Comparison of ENCODE assay signal across 8 cellular contexts in genomic region chrX:101390664-101391525, GRCh38. TPM values are rescaled to one million over a fixed set of nuclear protein-coding genes. Genes with fewer than 3 reads are reported as not detected.
DNase-seq lines count a peak whose midpoint lies in the region; ATAC-seq, FAIRE-seq and TF ChIP-seq lines count a peak whose summit lies in the region.

TSS of gene RPL36A (plus strand) at chrX:101391011. CDS start at chrX:101391044, 33 bp downstream.

- H3K27me3 ChIP-seq in SK-N-SH (ENCODE audit: insufficient read depth) (peaks cover 3% of the 10 kb centered on the region; the same call in 1 of the 2 replicates), pancreas (no peaks in the 10 kb centered on the region), tibial artery (no peaks in the 10 kb centered on the region)

- TF ChIP-seq RAD21 in SK-N-SH (IDR thresholded peaks at IDR 0.05; ENCODE audit: low read length), result no peak; the same call in 1 of the 2 replicates

- DNase-seq in GM10248 (ENCODE audit: extremely low spot score) (peak; percentile 78), NCI-H1048 (lab: John Stamatoyannopoulos, UW) (peak; percentile 75), SK-N-SH (peak; percentile 83), Right ventricle myocardium inferior (ENCODE audit: missing footprints) (peak; percentile 94), pancreas (peak; percentile 77 to 91 (median 82)), tibial artery (peak; percentile 87 to 89)

- POLR2A ChIA-PET in GM10248 (lab: Yijun Ruan, JAX) (interaction anchor here (1.0 to 1.4 kb wide), 4 partner anchors 11 to 27 kb away, joined by 3 to 6 read pairs (median 4); partner anchors contain the start of genes GLA and HNRNPH2), SK-N-SH (lab: Yijun Ruan, JAX) (interaction anchor here (0.6 to 2.1 kb wide), 14 partner anchors 9 to 571 kb away, joined by 3 to 15 read pairs (median 4); partner anchors contain the start of genes CSTF2, GLA, HNRNPH2 and TIMM8A)

- ATAC-seq in HG02588 (IDR thresholded peaks at IDR 0.05; ENCODE audit: unreplicated experiment), result peak; percentile 79
- peak; percentile 99 for ATAC-seq in Right ventricle myocardium inferior
- peak; percentile 98 to 99 (median 98) for ATAC-seq in pancreas

- no peaks in the 10 kb centered on the region for H3K27me3 Mint-ChIP-seq in activated naive CD4-positive, alpha-beta T cell treated with anti-CD3 and anti-CD28 coated beads, Interleukin-2, amount 50 U/mL, for 24 hours

- H4K20me1 ChIP-seq in SK-N-SH (ENCODE audit: insufficient read depth), result peaks cover 5% of the 10 kb centered on the region

- H3K36me3 ChIP-seq in SK-N-SH (replicated peaks in 1 of 2; ENCODE audit: control insufficient read depth in 1 of 2, insufficient read depth in 2 of 2, low read length in 1 of 2), result peaks cover 33 to 35% of the 10 kb centered on the region in 2 experiments
- H3K36me3 ChIP-seq in pancreas, result no peaks in the 10 kb centered on the region
- H3K36me3 ChIP-seq in tibial artery, result no peaks in the 10 kb centered on the region

- H3F3A ChIP-seq in SK-N-SH (replicated peaks; ENCODE audit: insufficient read depth), result peaks cover 28% of the 10 kb centered on the region

- intact Hi-C loops in Right ventricle myocardium inferior (cut with DNase I) (no loop called here), pancreas (cut with DNase I) (no loop called here), tibial artery (cut with DNase I; ENCODE audit: low total_unique reads) (no loop called here)

- H3K79me2 ChIP-seq in SK-N-SH (ENCODE audit: insufficient read depth), result peaks cover 22% of the 10 kb centered on the region; the same call in 1 of the 2 replicates

- peaks cover 8 to 10% of the 10 kb centered on the region in 2 experiments; a peak in 3 of 4 replicates for H3K4me1 ChIP-seq in SK-N-SH (ENCODE audit: control insufficient read depth in 1 of 2, insufficient read depth in 2 of 2, low read depth in 1 of 2, low read length in 1 of 2)
- no peaks in the 10 kb centered on the region for H3K4me1 ChIP-seq in pancreas
- H3K4me1 ChIP-seq in tibial artery, result peaks cover 0 to 5% (median 0%) of the 10 kb centered on the region in 4 donors

- H3K4me2 ChIP-seq in SK-N-SH, result peak within 1 kb of the TSS; percentile 77

- no peaks in the 10 kb centered on the region for H3K9me3 Mint-ChIP-seq in activated naive CD4-positive, alpha-beta T cell treated with anti-CD3 and anti-CD28 coated beads, Interleukin-2, amount 50 U/mL, for 24 hours

- peak within 1 kb of the TSS; percentile 94 for H2AFZ ChIP-seq in SK-N-SH (ENCODE audit: low read depth)

- peak within 1 kb of the TSS; percentile 97 for H3K4me3 Mint-ChIP-seq in activated naive CD4-positive, alpha-beta T cell treated with anti-CD3 and anti-CD28 coated beads, Interleukin-2, amount 50 U/mL, for 24 hours

- H3K27ac ChIP-seq in SK-N-SH (ENCODE audit: low read depth in 2 of 2, low read length in 1 of 2), result peak within 1 kb of the TSS; percentile 65 to 85
- H3K27ac ChIP-seq in pancreas, result peak within 1 kb of the TSS; percentile 17 to 50 (median 21)
- peak within 1 kb of the TSS; percentile 72 to 79 for H3K27ac ChIP-seq in tibial artery

- TF ChIP-seq CTCF in GM10248 (IDR thresholded peaks at IDR 0.05; ENCODE audit: control extremely low read depth, extremely low read depth, low read depth, missing control alignments), result peak; percentile 63
- peak; percentile 89 for TF ChIP-seq CTCF in SK-N-SH (IDR thresholded peaks at IDR 0.05)
- peak; percentile 23 to 50 (median 38) for TF ChIP-seq CTCF in pancreas (IDR thresholded peaks at IDR 0.05)
- TF ChIP-seq CTCF in tibial artery (IDR thresholded peaks at IDR 0.05), result peak; percentile 48 to 70

- peak within 1 kb of the TSS; percentile 87 for H3K9ac ChIP-seq in SK-N-SH

- peak in 1 of 2 experiments; percentile 14; a peak in 1 of 4 replicates for TF ChIP-seq EP300 in SK-N-SH (IDR thresholded peaks at IDR 0.05; ENCODE audit: borderline replicate concordance in 1 of 2, low read depth in 1 of 2, low read length in 1 of 2)

- no peaks in the 10 kb centered on the region for H3K9me3 ChIP-seq in SK-N-SH
- no peaks in the 10 kb centered on the region for H3K9me3 ChIP-seq in pancreas
- H3K9me3 ChIP-seq in tibial artery, result no peaks in the 10 kb centered on the region

- WGBS in SK-N-SH (ENCODE audit: low lambda C conversion rate), result 2% methylated on average over 23 of the region's 47 CpGs
- whole genome bisulfite sequencing in pancreas, 2 donors, result 1 to 36% methylated on average over 47 of the region's 47 CpGs

- no peaks in the 10 kb centered on the region for H3K9me2 ChIP-seq in SK-N-SH

- H3K27ac Mint-ChIP-seq in activated naive CD4-positive, alpha-beta T cell treated with anti-CD3 and anti-CD28 coated beads, Interleukin-2, amount 50 U/mL, for 24 hours, result peak within 1 kb of the TSS; percentile 98

- H3K4me3 ChIP-seq in SK-N-SH (ENCODE audit: low read depth in 2 of 2, low read length in 1 of 2) (peak within 1 kb of the TSS; percentile 70 to 78), pancreas (peak within 1 kb of the TSS; percentile 16 to 49 (median 36)), tibial artery (peak within 1 kb of the TSS; percentile 53 to 56)

- no peak for FAIRE-seq in pancreas (lab: Jason Lieb, UNC)

- peaks cover 15% of the 10 kb centered on the region for H3K4me1 Mint-ChIP-seq in activated naive CD4-positive, alpha-beta T cell treated with anti-CD3 and anti-CD28 coated beads, Interleukin-2, amount 50 U/mL, for 24 hours

- H3K36me3 Mint-ChIP-seq in activated naive CD4-positive, alpha-beta T cell treated with anti-CD3 and anti-CD28 coated beads, Interleukin-2, amount 50 U/mL, for 24 hours, result peaks cover 23% of the 10 kb centered on the region

- CTCF ChIA-PET in GM10248 (lab: Yijun Ruan, JAX), result interaction anchor here (0.7 to 2.5 kb wide), 10 partner anchors 10 to 41 kb away, joined by 3 to 18 read pairs (median 4); partner anchors contain the start of genes GLA and HNRNPH2
- CTCF ChIA-PET in SK-N-SH (lab: Yijun Ruan, JAX), result interaction anchor here (0.6 to 2.7 kb wide), 18 partner anchors 9 to 64 kb away, joined by 3 to 18 read pairs (median 4); partner anchors contain the start of gene TIMM8A

TF ChIP-seq in SK-N-SH, 30 proteins besides CTCF, POLR2A, EP300 and RAD21 (continues in another document):
- peak; percentile 57; the same call in 1 of the 2 replicates for TF ChIP-seq YY1 (IDR thresholded peaks at IDR 0.05; ENCODE audit: low read depth)
- TF ChIP-seq ELF1 (IDR thresholded peaks at IDR 0.05), result peak; percentile 92
- TF ChIP-seq FOXJ3 (CRISPR knock-in tag; IDR thresholded peaks at IDR 0.05), result no peak
- TF ChIP-seq, protein P1, sequence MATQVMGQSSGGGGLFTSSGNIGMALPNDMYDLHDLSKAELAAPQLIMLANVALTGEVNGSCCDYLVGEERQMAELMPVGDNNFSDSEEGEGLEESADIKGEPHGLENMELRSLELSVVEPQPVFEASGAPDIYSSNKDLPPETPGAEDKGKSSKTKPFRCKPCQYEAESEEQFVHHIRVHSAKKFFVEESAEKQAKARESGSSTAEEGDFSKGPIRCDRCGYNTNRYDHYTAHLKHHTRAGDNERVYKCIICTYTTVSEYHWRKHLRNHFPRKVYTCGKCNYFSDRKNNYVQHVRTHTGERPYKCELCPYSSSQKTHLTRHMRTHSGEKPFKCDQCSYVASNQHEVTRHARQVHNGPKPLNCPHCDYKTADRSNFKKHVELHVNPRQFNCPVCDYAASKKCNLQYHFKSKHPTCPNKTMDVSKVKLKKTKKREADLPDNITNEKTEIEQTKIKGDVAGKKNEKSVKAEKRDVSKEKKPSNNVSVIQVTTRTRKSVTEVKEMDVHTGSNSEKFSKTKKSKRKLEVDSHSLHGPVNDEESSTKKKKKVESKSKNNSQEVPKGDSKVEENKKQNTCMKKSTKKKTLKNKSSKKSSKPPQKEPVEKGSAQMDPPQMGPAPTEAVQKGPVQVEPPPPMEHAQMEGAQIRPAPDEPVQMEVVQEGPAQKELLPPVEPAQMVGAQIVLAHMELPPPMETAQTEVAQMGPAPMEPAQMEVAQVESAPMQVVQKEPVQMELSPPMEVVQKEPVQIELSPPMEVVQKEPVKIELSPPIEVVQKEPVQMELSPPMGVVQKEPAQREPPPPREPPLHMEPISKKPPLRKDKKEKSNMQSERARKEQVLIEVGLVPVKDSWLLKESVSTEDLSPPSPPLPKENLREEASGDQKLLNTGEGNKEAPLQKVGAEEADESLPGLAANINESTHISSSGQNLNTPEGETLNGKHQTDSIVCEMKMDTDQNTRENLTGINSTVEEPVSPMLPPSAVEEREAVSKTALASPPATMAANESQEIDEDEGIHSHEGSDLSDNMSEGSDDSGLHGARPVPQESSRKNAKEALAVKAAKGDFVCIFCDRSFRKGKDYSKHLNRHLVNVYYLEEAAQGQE (IDR thresholded peaks at IDR 0.05; ENCODE audit: low read depth, low read length), result peak; percentile 68
- TF ChIP-seq RCOR1 (IDR thresholded peaks at IDR 0.05; ENCODE audit: low read length), result 0 out of 2 replicates have a peak, but pooled peaks have one; percentile 16
- 0 out of 2 replicates have a peak, but pooled peaks have one; percentile 16 for TF ChIP-seq PBX3 (IDR thresholded peaks at IDR 0.05)
- TF ChIP-seq, protein P2, sequence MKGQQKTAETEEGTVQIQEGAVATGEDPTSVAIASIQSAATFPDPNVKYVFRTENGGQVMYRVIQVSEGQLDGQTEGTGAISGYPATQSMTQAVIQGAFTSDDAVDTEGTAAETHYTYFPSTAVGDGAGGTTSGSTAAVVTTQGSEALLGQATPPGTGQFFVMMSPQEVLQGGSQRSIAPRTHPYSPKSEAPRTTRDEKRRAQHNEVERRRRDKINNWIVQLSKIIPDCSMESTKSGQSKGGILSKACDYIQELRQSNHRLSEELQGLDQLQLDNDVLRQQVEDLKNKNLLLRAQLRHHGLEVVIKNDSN (IDR thresholded peaks at IDR 0.05; ENCODE audit: borderline replicate concordance, low read depth), result no peak
- peak; percentile 80 for TF ChIP-seq CHD2 (IDR thresholded peaks at IDR 0.05; ENCODE audit: low read length, partially characterized antibody)
- no peak for TF ChIP-seq NFIC (IDR thresholded peaks at IDR 0.05; ENCODE audit: borderline replicate concordance)
- no peak for TF ChIP-seq MEF2A (IDR thresholded peaks at IDR 0.05; ENCODE audit: borderline replicate concordance, low read depth)
- peak; percentile 57; the same call in 1 of the 2 replicates for TF ChIP-seq RFX5 (IDR thresholded peaks at IDR 0.05; ENCODE audit: low read length)

RNA-seq across cellular contexts. Expression of gene RPL36A, which starts in this region (rescaled TPM):
- 3,417 and 5,140 TPM in 2 replicates for polyA plus RNA-seq in SK-N-SH (2012; rRNA removed)
- polyA plus RNA-seq in SK-N-SH (2012; cell fraction: cytosol; rRNA removed), result 7,024 and 8,541 TPM in 2 replicates
- 893 and 1,047 TPM in 2 replicates for polyA plus RNA-seq in SK-N-SH (2012; cell fraction: nucleus; rRNA removed)
- total RNA-seq in Right ventricle myocardium inferior, result 78.1 TPM
- total RNA-seq in pancreas, result 100 to 1,000 TPM in 4 of 6 donors, 10 to 100 TPM in 2; 78.4 to 258 (median 115) TPM
- 1,000 to 10,000 TPM; 1,169 to 1,515 TPM for polyA plus RNA-seq in pancreas

Comparison
In these comparisons a context has a peak if more than half of its experiments do, and no peak if none do; other contexts are left out.
1. Peak in every context shown above with its lines: DNase-seq, ATAC-seq, H3K4me3 ChIP-seq and H3K27ac ChIP-seq.
2. CTCF ChIP-seq: peak in every context shown above with its lines; median percentile 89 in SK-N-SH; 63 in GM10248; 59 in tibial artery; 38 in pancreas.
3. H3K27ac ChIP-seq: peak in every context shown above with its lines; median percentile 76 in tibial artery; 75 in SK-N-SH; 21 in pancreas.